Comparison of ENCODE assay signal across 8 cellular contexts in the genomic region with DNA sequence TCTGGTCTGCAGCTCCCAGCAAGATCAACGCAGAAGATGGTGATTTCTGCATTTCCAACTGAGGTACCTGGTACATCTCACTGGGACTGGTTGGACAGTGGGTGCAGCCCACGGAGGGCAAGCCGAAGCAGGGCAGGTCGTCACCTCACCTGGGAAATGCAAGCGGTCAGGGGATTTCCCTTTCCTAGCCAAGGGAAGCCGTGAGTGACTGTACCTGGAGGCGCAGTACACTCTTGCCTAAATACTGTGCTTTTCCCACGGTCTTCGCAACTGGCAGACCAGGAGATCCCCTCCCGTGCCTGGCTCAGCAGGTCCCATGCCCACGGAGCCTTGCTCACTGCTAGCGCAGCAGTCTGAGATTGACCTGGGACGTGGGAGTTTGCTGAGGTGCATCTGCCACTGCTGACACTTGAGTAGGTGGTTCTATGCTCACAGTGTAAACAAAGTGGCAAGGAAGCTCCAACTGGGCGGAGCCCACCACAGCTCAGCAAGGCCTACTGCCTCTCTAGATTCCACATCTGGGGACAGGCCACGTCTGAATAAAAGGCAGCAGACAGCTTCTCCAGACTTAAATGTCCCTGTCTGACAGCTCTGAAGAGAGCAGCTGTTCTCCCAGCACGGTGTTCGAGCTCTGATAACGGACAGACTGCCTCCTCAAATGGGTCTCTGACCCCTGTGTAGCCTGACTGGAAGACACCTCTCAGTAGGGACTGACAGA. TPM values are rescaled to one million over a fixed set of nuclear protein-coding genes. Genes with fewer than 3 reads are reported as not detected.
DNase-seq lines count a peak whose midpoint lies in the region; ATAC-seq lines count a peak whose summit lies in the region.
"Not testable (repeated sequence)": the region's sequence is repeated elsewhere in the genome, so short reads cannot be mapped to it uniquely, and the experiment has no call there.

No MANE protein-coding gene starts in this region.

- not testable (repeated sequence) for H3K27me3 Mint-ChIP-seq in T-helper 17 cell; activated CD4-positive, alpha-beta memory T cell treated with anti-CD3 and anti-CD28 coated beads, Interleukin-2, amount 10 ng/mL, durations not matched to agents 7 days and 5 days; activated T-helper 17 cell treated with anti-CD3 and anti-CD28 coated beads, Interleukin-2, amount 50 U/mL, for 72 hours

- H3K18ac ChIP-seq in mesendoderm (ENCODE audit: low read length): not testable (repeated sequence)

- not testable (repeated sequence) for H3K4me2 ChIP-seq in mesendoderm (ENCODE audit: low read length)

- not testable (repeated sequence) for H3K9me3 ChIP-seq in T-helper 17 cell (ENCODE audit: control insufficient read depth, low read length, poor library complexity, severe bottlenecking)

- not testable (repeated sequence) for H3K4ac ChIP-seq in mesendoderm (ENCODE audit: low read depth, low read length)

- not testable (repeated sequence) for H3K36me3 Mint-ChIP-seq in T-helper 17 cell (ENCODE audit: low read depth); activated T-helper 17 cell treated with anti-CD3 and anti-CD28 coated beads, Interleukin-2, amount 50 U/mL, for 72 hours (ENCODE audit: low read depth)
- peaks cover 38% of the 10 kb centered on the region for H3K36me3 Mint-ChIP-seq in activated CD4-positive, alpha-beta memory T cell treated with anti-CD3 and anti-CD28 coated beads, Interleukin-2, amount 10 ng/mL, durations not matched to agents 7 days and 5 days (ENCODE audit: low read depth)

- H3K27me3 ChIP-seq in mesendoderm (ENCODE audit: insufficient read depth, low read length, poor library complexity): not testable (repeated sequence)

- H3K4me3 Mint-ChIP-seq in T-helper 17 cell: peak overlapping the region; percentile 83
- H3K4me3 Mint-ChIP-seq in activated CD4-positive, alpha-beta memory T cell treated with anti-CD3 and anti-CD28 coated beads, Interleukin-2, amount 10 ng/mL, durations not matched to agents 7 days and 5 days: not testable (repeated sequence)
- peak overlapping the region; percentile 74 for H3K4me3 Mint-ChIP-seq in activated T-helper 17 cell treated with anti-CD3 and anti-CD28 coated beads, Interleukin-2, amount 50 U/mL, for 72 hours

- not testable (repeated sequence) for H2BK15ac ChIP-seq in mesendoderm (replicated peaks; ENCODE audit: low read depth)

- CTCF ChIA-PET in activated CD4-positive, alpha-beta memory T cell treated with anti-CD3 and anti-CD28 coated beads, Interleukin-2, amount 10 ng/mL, durations not matched to agents 7 days and 5 days (lab: Charles Lee): not testable (repeated sequence)

- not testable (repeated sequence) for H4K8ac ChIP-seq in mesendoderm (ENCODE audit: low read depth, low read length)

- H3K36me3 ChIP-seq in mesendoderm (ENCODE audit: control insufficient read depth, insufficient read depth, low read length): not testable (repeated sequence)

- H3K79me1 ChIP-seq in mesendoderm (ENCODE audit: low read length): peaks cover 12% of the 10 kb centered on the region

- WGBS in mesendoderm (ENCODE audit: extremely low coverage, insufficient coverage, low lambda C conversion rate): no CpG with 5 or more reads among the region's 18 CpGs

- DNase-seq in COLO668 (lab: John Stamatoyannopoulos, UW; ENCODE audit: unreplicated experiment): peak; percentile 11
- DNase-seq in T-helper 17 cell: peak in 2 of 3 donors; percentile 13 to 30
- DNase-seq in activated CD4-positive, alpha-beta memory T cell treated with anti-CD3 and anti-CD28 coated beads, Interleukin-2, amount 10 ng/mL, durations not matched to agents 7 days and 5 days: peak; percentile 33
- peak; percentile 19 for DNase-seq in central memory CD4-positive, alpha-beta T cell
- DNase-seq in mesendoderm: peak; percentile 78
- peak; percentile 50 for DNase-seq in stimulated activated CD4-positive, alpha-beta T cell treated with anti-CD3 and anti-CD28 coated beads, Interleukin-1b, Interleukin-23, amount 100 ng/mL, for 48 hours
- DNase-seq in stimulated activated CD8-positive, alpha-beta memory T cell treated with anti-CD3 and anti-CD28 coated beads, Interleukin-4, amount 100 ng/mL, for 48 hours: peak; percentile 55

- peak overlapping the region; percentile 22 for H3K27ac ChIP-seq in mesendoderm (ENCODE audit: low read depth, low read length)

- H2AK5ac ChIP-seq in mesendoderm (ENCODE audit: low read length): not testable (repeated sequence)

- H2BK120ac ChIP-seq in mesendoderm (ENCODE audit: low read depth, low read length): not testable (repeated sequence)

- H3K9me3 Mint-ChIP-seq in activated CD4-positive, alpha-beta memory T cell treated with anti-CD3 and anti-CD28 coated beads, Interleukin-2, amount 10 ng/mL, durations not matched to agents 7 days and 5 days; activated T-helper 17 cell treated with anti-CD3 and anti-CD28 coated beads, Interleukin-2, amount 50 U/mL, for 72 hours: not testable (repeated sequence)

- not testable (repeated sequence) for H2BK5ac ChIP-seq in mesendoderm (ENCODE audit: low read length)

- peaks cover 74% of the 10 kb centered on the region for H3K4me1 Mint-ChIP-seq in T-helper 17 cell
- H3K4me1 Mint-ChIP-seq in activated CD4-positive, alpha-beta memory T cell treated with anti-CD3 and anti-CD28 coated beads, Interleukin-2, amount 10 ng/mL, durations not matched to agents 7 days and 5 days: peaks cover 70% of the 10 kb centered on the region
- H3K4me1 Mint-ChIP-seq in activated T-helper 17 cell treated with anti-CD3 and anti-CD28 coated beads, Interleukin-2, amount 50 U/mL, for 72 hours: peaks cover 71% of the 10 kb centered on the region

- not testable (repeated sequence) for H3K4me3 ChIP-seq in mesendoderm (ENCODE audit: low read length)

- H3K4me1 ChIP-seq in mesendoderm (ENCODE audit: control insufficient read depth, low read depth, low read length): peaks cover 14% of the 10 kb centered on the region

- H3K56ac ChIP-seq in mesendoderm (ENCODE audit: low read length): not testable (repeated sequence)

- peak; percentile 81 for ATAC-seq in T-helper 17 cell
- ATAC-seq in activated T-helper 17 cell treated with anti-CD3 and anti-CD28 coated beads, Interleukin-2, amount 50 U/mL, for 72 hours (replicated peaks): peak; percentile 95

- not testable (repeated sequence) for H3K9ac ChIP-seq in mesendoderm (ENCODE audit: low read length)

- peak overlapping the region; percentile 96 for H3K27ac Mint-ChIP-seq in T-helper 17 cell
- H3K27ac Mint-ChIP-seq in activated CD4-positive, alpha-beta memory T cell treated with anti-CD3 and anti-CD28 coated beads, Interleukin-2, amount 10 ng/mL, durations not matched to agents 7 days and 5 days: peak overlapping the region; percentile 17
- H3K27ac Mint-ChIP-seq in activated T-helper 17 cell treated with anti-CD3 and anti-CD28 coated beads, Interleukin-2, amount 50 U/mL, for 72 hours: peak overlapping the region; percentile 83

- peaks cover 47% of the 10 kb centered on the region for H3K79me2 ChIP-seq in mesendoderm (ENCODE audit: control insufficient read depth, insufficient read depth, low read length)

- not testable (repeated sequence) for H4K5ac ChIP-seq in mesendoderm (ENCODE audit: low read length)

- POLR2A ChIA-PET in activated CD4-positive, alpha-beta memory T cell treated with anti-CD3 and anti-CD28 coated beads, Interleukin-2, amount 10 ng/mL, durations not matched to agents 7 days and 5 days (lab: Charles Lee): not testable (repeated sequence)

- not testable (repeated sequence) for H3K23ac ChIP-seq in mesendoderm (ENCODE audit: low read length)

RNA-seq across cellular contexts. Expression of a gene that starts 51.1 kb away (rescaled TPM):
- total RNA-seq in T-helper 17 cell: 100 to 1,000 TPM; 104 to 120 TPM
- total RNA-seq in activated CD4-positive, alpha-beta memory T cell treated with anti-CD3 and anti-CD28 coated beads, Interleukin-2, amount 10 ng/mL, durations not matched to agents 7 days and 5 days: 10 to 100 TPM; 82.4 to 82.7 TPM
- 10 to 100 TPM; 75.0 to 83.1 TPM for total RNA-seq in activated T-helper 17 cell treated with anti-CD3 and anti-CD28 coated beads, Interleukin-2, amount 50 U/mL, for 72 hours
- 8.4 TPM for polyA plus RNA-seq in mesendoderm (2013, experiment 1 of 2)
- 7.8 TPM for polyA plus RNA-seq in mesendoderm (2013, experiment 2 of 2)

Comparison
In these comparisons a context has a peak if more than half of its experiments do, and no peak if none do; other contexts are left out.
1. DNase-seq: peak in every context shown above with its lines; median percentile 78 in mesendoderm; 55 in stimulated activated CD8-positive, alpha-beta memory T cell treated with anti-CD3 and anti-CD28 coated beads, Interleukin-4, amount 100 ng/mL, for 48 hours; 50 in stimulated activated CD4-positive, alpha-beta T cell treated with anti-CD3 and anti-CD28 coated beads, Interleukin-1b, Interleukin-23, amount 100 ng/mL, for 48 hours; 33 in activated CD4-positive, alpha-beta memory T cell treated with anti-CD3 and anti-CD28 coated beads, Interleukin-2, amount 10 ng/mL, durations not matched to agents 7 days and 5 days; 22 in T-helper 17 cell; 19 in central memory CD4-positive, alpha-beta T cell; 11 in COLO668.
2. H3K27ac Mint-ChIP-seq: peak in every context shown above with its lines; median percentile 96 in T-helper 17 cell; 83 in activated T-helper 17 cell treated with anti-CD3 and anti-CD28 coated beads, Interleukin-2, amount 50 U/mL, for 72 hours; 17 in activated CD4-positive, alpha-beta memory T cell treated with anti-CD3 and anti-CD28 coated beads, Interleukin-2, amount 10 ng/mL, durations not matched to agents 7 days and 5 days.